Comparison of ENCODE assay signal across 19 cellular contexts in the genomic region with DNA sequence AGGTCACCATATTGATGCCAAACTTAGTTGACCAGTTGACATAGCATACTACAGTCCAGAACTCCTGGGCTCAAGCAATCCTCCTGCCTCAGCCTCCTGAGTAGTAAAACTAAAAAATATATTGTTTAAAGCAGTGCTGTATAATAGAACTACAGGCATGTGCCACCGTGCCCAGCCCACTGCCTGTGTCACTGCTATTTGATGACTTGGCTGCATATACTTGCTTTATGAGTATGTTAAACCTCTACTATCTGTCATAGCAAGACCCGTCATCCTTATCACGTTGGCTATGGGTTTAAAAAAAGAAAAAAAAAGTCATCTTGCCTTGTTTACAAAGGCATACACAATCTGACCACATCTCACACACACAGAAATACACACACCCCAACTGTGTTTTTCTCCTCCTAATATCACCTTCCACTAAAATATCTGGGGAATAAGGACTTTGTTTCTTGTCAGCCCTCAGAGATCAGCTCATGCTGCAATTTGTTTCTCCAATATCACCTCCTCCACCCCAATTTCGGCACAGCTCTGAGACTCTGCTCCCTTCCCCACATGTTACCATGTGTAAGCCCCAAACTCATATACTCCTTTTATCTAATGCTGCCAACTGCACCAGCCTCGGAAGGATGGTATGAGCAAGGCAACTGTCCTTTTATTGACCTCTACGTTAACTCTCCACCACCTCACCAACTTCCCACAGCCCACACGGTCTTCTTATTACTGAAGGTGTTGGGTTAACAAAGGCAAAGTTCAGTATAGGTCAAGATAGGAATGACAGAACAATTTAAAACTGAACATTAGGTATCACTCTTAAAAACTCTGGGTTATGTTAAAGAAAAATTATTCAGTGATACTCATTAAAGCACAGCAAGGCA. TPM values are rescaled to one million over a fixed set of nuclear protein-coding genes. Genes with fewer than 3 reads are reported as not detected.
A peak's percentile ranks its signal among the peaks of the same experiment; 100 is the strongest.
DNase-seq lines count a peak whose midpoint lies in the region; ATAC-seq and TF ChIP-seq lines count a peak whose summit lies in the region.
"Had no signal": no experiment of that assay in that cellular context is flagged by ENCODE, and none has a peak within 500 bp of the region (broad histone marks: within the 10 kb centered on the region; RNA-seq: fewer than 3 reads in every experiment).

No MANE protein-coding gene starts in this region.

- no peak overlapping the region for H4K12ac ChIP-seq in trophoblast cell (ENCODE audit: low read depth, low read length)

- H4K8ac ChIP-seq in trophoblast cell (ENCODE audit: low read depth, low read length) = peak overlapping the region; percentile 27

- H3K27me3 Mint-ChIP-seq in Calu3 (ENCODE audit: unreplicated experiment) = no peaks in the 10 kb centered on the region
- no peaks in the 10 kb centered on the region for H3K27me3 Mint-ChIP-seq in endodermal cell (ENCODE audit: insufficient read depth)
- peaks cover 12 to 35% of the 10 kb centered on the region in 2 donors for H3K27me3 Mint-ChIP-seq in effector memory CD8-positive, alpha-beta T cell

- DNase-seq in Calu3 (no peak), OCI-M1 (lab: John Stamatoyannopoulos, UW) (peak; percentile 29), endodermal cell (no peak), trophoblast cell (peak; percentile 38 to 48), NCI-H1048 (lab: John Stamatoyannopoulos, UW) (no peak), SKM-1 (lab: John Stamatoyannopoulos, UW; ENCODE audit: unreplicated experiment) (no peak)
- no peak for DNase-seq in effector memory CD8-positive, alpha-beta T cell
- DNase-seq: CD8-positive, alpha-beta memory T cell; DMS153; EL; NCI-H187 treated with DMSO at 0.1 percent for 48 hours; NCI-H2171; NCI-H774; SHP77 had no signal

- H3K79me2 ChIP-seq in trophoblast cell (ENCODE audit: control insufficient read depth, insufficient read depth, low read length, poor library complexity) = peaks cover 4% of the 10 kb centered on the region

- peaks cover 17% of the 10 kb centered on the region for H3K79me1 ChIP-seq in trophoblast cell (ENCODE audit: low read length)

- H3K36me3 ChIP-seq in endodermal cell (ENCODE audit: control insufficient read depth, insufficient read depth, low read length) = no peaks in the 10 kb centered on the region
- H3K36me3 ChIP-seq in trophoblast cell (ENCODE audit: control insufficient read depth in 1 of 2, insufficient read depth in 2 of 2, low read length in 2 of 2) = no peaks in the 10 kb centered on the region
- H3K36me3 ChIP-seq: BLaER1, HAP-1 had no signal

- peak overlapping the region; percentile 87 for H2BK12ac ChIP-seq in trophoblast cell (ENCODE audit: low read length)

- H3K36me3 Mint-ChIP-seq in Calu3 (ENCODE audit: insufficient read depth, unreplicated experiment) (no peaks in the 10 kb centered on the region), endodermal cell (ENCODE audit: low read depth) (peaks cover 5% of the 10 kb centered on the region)
- no peaks in the 10 kb centered on the region for H3K36me3 Mint-ChIP-seq in effector memory CD8-positive, alpha-beta T cell (ENCODE audit: insufficient read depth)

- H3K23ac ChIP-seq in trophoblast cell (ENCODE audit: low read length) = no peak overlapping the region

- H4K91ac ChIP-seq in trophoblast cell (ENCODE audit: low read depth, low read length) = peak overlapping the region; percentile 71

- no peak overlapping the region for H3K4ac ChIP-seq in trophoblast cell (ENCODE audit: low read depth, low read length)

- H2BK5ac ChIP-seq in trophoblast cell (ENCODE audit: low read depth, low read length, poor library complexity) = peak overlapping the region; percentile 58

- H3K9me3 ChIP-seq in endodermal cell (ENCODE audit: control insufficient read depth, low read length) = no peaks in the 10 kb centered on the region
- peaks cover 3% of the 10 kb centered on the region for H3K9me3 ChIP-seq in trophoblast cell (ENCODE audit: insufficient read depth, low read depth, low read length)
- H3K9me3 ChIP-seq: HAP-1 had no signal

- BruUV-seq in Calu3 (replicated peaks; lab: Mats Ljungman, UMichigan) = no TSS peak

- H3K27ac Mint-ChIP-seq in Calu3 (ENCODE audit: unreplicated experiment) (no peak overlapping the region), endodermal cell (no peak overlapping the region)
- no peak overlapping the region for H3K27ac Mint-ChIP-seq in effector memory CD8-positive, alpha-beta T cell
- H3K27ac Mint-ChIP-seq: CD8-positive, alpha-beta memory T cell had no signal

- intact Hi-C loops in Calu3 (cut with micrococcal nuclease; ENCODE audit: unreplicated experiment) = no loop called here

- H3K14ac ChIP-seq in trophoblast cell (ENCODE audit: low read length) = peak overlapping the region; percentile 11

- H2AK5ac ChIP-seq in trophoblast cell (ENCODE audit: low read length) = peak overlapping the region; percentile 77

- no peak for ATAC-seq in effector memory CD8-positive, alpha-beta T cell (replicated peaks)

- H3K27ac ChIP-seq in endodermal cell (ENCODE audit: low read depth, low read length) (no peak overlapping the region), trophoblast cell (ENCODE audit: low read depth, low read length) (peak overlapping the region; percentile 98)
- H3K27ac ChIP-seq: BLaER1, KMS-11 had no signal

- peak overlapping the region; percentile 33 for H3K18ac ChIP-seq in trophoblast cell (ENCODE audit: low read length)

- H2AFZ ChIP-seq in trophoblast cell (ENCODE audit: insufficient read depth, low read length, poor library complexity) = peak overlapping the region; percentile 6

- no peak for TF ChIP-seq CTCF in Calu3 (IDR thresholded peaks at IDR 0.05; ENCODE audit: unreplicated experiment)
- TF ChIP-seq CTCF in endodermal cell (conservative IDR thresholded peaks at IDR 0.05) = no peak

- 70 to 94% methylated on average over 3 to 5 of the region's 7 CpGs for WGBS in endodermal cell (ENCODE audit: insufficient coverage in 1 of 2, insufficient read length in 1 of 2), 2 experiments
- WGBS in trophoblast cell (ENCODE audit: extremely low coverage, insufficient coverage, insufficient read length) = no CpG with 5 or more reads among the region's 7 CpGs

- H3K4me3 ChIP-seq in endodermal cell (ENCODE audit: low read length) (no peak overlapping the region), trophoblast cell (ENCODE audit: low read depth, low read length) (no peak overlapping the region)
- H3K4me3 ChIP-seq: BLaER1, HAP-1 had no signal

- H3K27me3 ChIP-seq in endodermal cell (ENCODE audit: control insufficient read depth, insufficient read depth, low read length, poor library complexity, severe bottlenecking) = no peaks in the 10 kb centered on the region
- H3K27me3 ChIP-seq in trophoblast cell (ENCODE audit: insufficient read depth, low read length) = no peaks in the 10 kb centered on the region
- H3K27me3 ChIP-seq: BLaER1 had no signal

- H3K4me2 ChIP-seq in trophoblast cell (ENCODE audit: low read length) = peak overlapping the region; percentile 53
- H3K4me2 ChIP-seq: BLaER1, KMS-11 had no signal

- H2BK120ac ChIP-seq in trophoblast cell (ENCODE audit: insufficient read depth, low read length, poor library complexity) = peak overlapping the region; percentile 54

- H3K9ac ChIP-seq in endodermal cell (ENCODE audit: extremely low read depth, low read length, poor library complexity, severe bottlenecking) = no peak overlapping the region
- H3K9ac ChIP-seq in trophoblast cell (ENCODE audit: low read length) = no peak overlapping the region
- H3K9ac ChIP-seq: BLaER1, KMS-11 had no signal

- no peaks in the 10 kb centered on the region for H3K9me3 Mint-ChIP-seq in Calu3 (ENCODE audit: low read depth, unreplicated experiment)
- peaks cover 12% of the 10 kb centered on the region for H3K9me3 Mint-ChIP-seq in endodermal cell
- no peaks in the 10 kb centered on the region for H3K9me3 Mint-ChIP-seq in effector memory CD8-positive, alpha-beta T cell

- H3K4me1 Mint-ChIP-seq in Calu3 (ENCODE audit: low read depth, unreplicated experiment) = no peaks in the 10 kb centered on the region
- H3K4me1 Mint-ChIP-seq in endodermal cell = no peaks in the 10 kb centered on the region
- H3K4me1 Mint-ChIP-seq in effector memory CD8-positive, alpha-beta T cell (ENCODE audit: low read depth in 2 of 2) = no peaks in the 10 kb centered on the region
- H3K4me1 Mint-ChIP-seq: CD8-positive, alpha-beta memory T cell had no signal

- no peaks in the 10 kb centered on the region for H3K4me1 ChIP-seq in endodermal cell (ENCODE audit: control insufficient read depth, insufficient read depth, low read length)
- H3K4me1 ChIP-seq in trophoblast cell (ENCODE audit: control insufficient read depth in 1 of 2, insufficient read depth in 2 of 2, low read length in 2 of 2) = peaks cover 11 to 22% of the 10 kb centered on the region in 2 experiments
- H3K4me1 ChIP-seq: BLaER1, HAP-1 had no signal

- H3K4me3 Mint-ChIP-seq in Calu3 (ENCODE audit: low read depth, unreplicated experiment) (peak overlapping the region; percentile 61), endodermal cell (peak overlapping the region; percentile 48)
- H3K4me3 Mint-ChIP-seq in effector memory CD8-positive, alpha-beta T cell = no peak overlapping the region
- H3K4me3 Mint-ChIP-seq: CD8-positive, alpha-beta memory T cell had no signal

- CTCF ChIA-PET in Calu3 (lab: Charles Lee) = no interaction called here

RNA-seq across cellular contexts. Expression of gene TMPRSS12, which starts 0.8 kb away (rescaled TPM):
- total RNA-seq in Calu3 (2022) (not detected in 2 replicates), endodermal cell (not detected)
- not detected for polyA plus RNA-seq in endodermal cell (2013, experiment 1 of 2)
- not detected for polyA plus RNA-seq in endodermal cell (2013, experiment 2 of 2)
- 0.14 TPM in 2 replicates for polyA plus RNA-seq in trophoblast cell (2013)
- total RNA-seq: CD8-positive, alpha-beta memory T cell; NCI-H460 had no signal
- polyA plus RNA-seq: AG04450; CD8-positive, alpha-beta memory T cell had no signal

Comparison
In these comparisons a context has a peak if more than half of its experiments do, and no peak if none do; other contexts are left out.
1. DNase-seq: peak in OCI-M1 (single experiment) and trophoblast cell (2 of 2); none in Calu3 (single experiment), endodermal cell (single experiment), effector memory CD8-positive, alpha-beta T cell (0 of 3), NCI-H1048 (single experiment) and SKM-1 (single experiment).
2. H3K4me3 Mint-ChIP-seq: peak in Calu3 (single experiment) and endodermal cell (single experiment); none in effector memory CD8-positive, alpha-beta T cell (0 of 2).